In the genomic region with DNA sequence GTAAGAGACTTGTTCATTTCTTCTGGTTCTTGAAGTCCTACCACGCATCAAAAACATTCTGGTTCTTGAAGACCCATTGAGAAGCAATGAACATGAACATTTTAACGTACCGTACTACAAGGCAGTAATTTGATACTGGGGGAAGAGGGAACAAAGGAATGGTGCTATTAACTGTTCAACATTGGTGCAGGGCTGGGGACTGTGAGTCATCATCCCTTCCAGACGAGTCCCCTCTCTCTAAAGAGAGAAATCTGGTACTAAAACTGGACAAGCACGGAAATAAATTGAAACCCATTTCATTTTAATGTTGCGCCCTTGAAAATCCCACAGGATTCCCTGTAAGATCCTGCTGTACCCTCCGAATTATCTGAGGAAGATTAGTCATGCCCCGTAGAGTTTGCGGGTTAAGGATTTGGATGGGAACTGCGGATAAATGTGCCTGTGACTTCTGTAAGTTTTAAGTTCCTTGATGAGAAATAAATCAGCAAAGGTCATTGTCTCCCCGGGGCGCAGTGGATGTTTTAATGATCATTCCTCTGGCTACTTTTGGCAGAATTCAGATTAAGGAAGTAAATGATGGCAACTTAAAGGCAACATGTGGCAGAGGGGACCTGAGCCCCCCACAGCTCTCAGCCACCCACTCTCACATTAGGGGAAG, we compare ENCODE assay signal across 17 cellular contexts.
DNase-seq lines count a peak whose midpoint lies in the region; ATAC-seq, FAIRE-seq and TF ChIP-seq lines count a peak whose summit lies in the region.
"Had no signal": no experiment of that assay in that cellular context is flagged by ENCODE, and none has a peak within 500 bp of the region (broad histone marks: within the 10 kb centered on the region; RNA-seq: fewer than 3 reads in every experiment).

No MANE protein-coding gene starts in this region.

- TF ChIP-seq POLR2A in breast epithelium (IDR thresholded peaks at IDR 0.05) = no peak

- no TSS peak for BruUV-seq in MCF 10A (replicated peaks; lab: Mats Ljungman, UMichigan)

- no peaks in the 10 kb centered on the region for H3K9me3 Mint-ChIP-seq in MCF 10A (ENCODE audit: unreplicated experiment)
- no peaks in the 10 kb centered on the region for H3K9me3 Mint-ChIP-seq in CD8-positive, alpha-beta T cell
- H3K9me3 Mint-ChIP-seq: mesothelial cell of epicardium had no signal

- no peaks in the 10 kb centered on the region for H3K36me3 ChIP-seq in breast epithelium
- no peaks in the 10 kb centered on the region for H3K36me3 ChIP-seq in CD8-positive, alpha-beta T cell (ENCODE audit: insufficient read depth, low read length)
- no peaks in the 10 kb centered on the region for H3K36me3 ChIP-seq in effector memory CD4-positive, alpha-beta T cell (ENCODE audit: control insufficient read depth, insufficient read depth, low read length)
- H3K36me3 ChIP-seq: ascending aorta had no signal

- POLR2A ChIA-PET in MCF 10A (lab: Yijun Ruan, JAX) = no interaction called here
- POLR2A ChIA-PET in CD8-positive, alpha-beta T cell (lab: Charles Lee) = no interaction called here

- H3K27me3 ChIP-seq in breast epithelium = no peaks in the 10 kb centered on the region
- H3K27me3 ChIP-seq in CD8-positive, alpha-beta T cell (ENCODE audit: insufficient read depth, low read length) = no peaks in the 10 kb centered on the region
- no peaks in the 10 kb centered on the region for H3K27me3 ChIP-seq in effector memory CD4-positive, alpha-beta T cell (replicated peaks; ENCODE audit: control insufficient read depth, insufficient read depth, low read length, poor library complexity, severe bottlenecking)
- H3K27me3 ChIP-seq: ascending aorta had no signal

- H3K9me3 ChIP-seq in breast epithelium = no peaks in the 10 kb centered on the region
- no peaks in the 10 kb centered on the region for H3K9me3 ChIP-seq in CD8-positive, alpha-beta T cell (ENCODE audit: low read length)
- no peaks in the 10 kb centered on the region for H3K9me3 ChIP-seq in effector memory CD4-positive, alpha-beta T cell (ENCODE audit: control insufficient read depth, low read length)
- H3K9me3 ChIP-seq: ascending aorta had no signal

- H3K4me3 ChIP-seq in breast epithelium = no peak overlapping the region
- H3K4me3 ChIP-seq in fibroblast of the aortic adventitia (ENCODE audit: low read depth, low read length) = no peak overlapping the region
- no peak overlapping the region for H3K4me3 ChIP-seq in CD8-positive, alpha-beta T cell (ENCODE audit: low read depth, low read length)
- no peak overlapping the region for H3K4me3 ChIP-seq in effector memory CD4-positive, alpha-beta T cell (ENCODE audit: insufficient read depth, low read depth, low read length, poor library complexity, severe bottlenecking)
- H3K4me3 ChIP-seq: ascending aorta had no signal

- no peak overlapping the region for H3K4me3 Mint-ChIP-seq in MCF 10A (ENCODE audit: unreplicated experiment)
- no peak overlapping the region for H3K4me3 Mint-ChIP-seq in CD8-positive, alpha-beta T cell
- H3K4me3 Mint-ChIP-seq: mesothelial cell of epicardium had no signal

- peaks cover 25% of the 10 kb centered on the region for H3K27me3 Mint-ChIP-seq in MCF 10A (ENCODE audit: insufficient read depth, unreplicated experiment)
- peaks cover 25% of the 10 kb centered on the region for H3K27me3 Mint-ChIP-seq in CD8-positive, alpha-beta T cell (ENCODE audit: low read depth)
- H3K27me3 Mint-ChIP-seq: progenitor cell of endocrine pancreas had no signal

- intact Hi-C loops in MCF 10A (cut with micrococcal nuclease) = no loop called here
- intact Hi-C loops in breast epithelium (cut with DNase I; ENCODE audit: low total_unique reads) = loop anchor here (5.0 kb wide), 1 partner anchor 933 kb away; no protein-coding TSS in a partner anchor
- intact Hi-C loops in CD8-positive, alpha-beta T cell (cut with DNase I, micrococcal nuclease) = no loop called here

- CTCF ChIA-PET in MCF 10A (lab: Yijun Ruan, JAX) = no interaction called here
- CTCF ChIA-PET in CD8-positive, alpha-beta T cell (lab: Charles Lee) = no interaction called here

- no peaks in the 10 kb centered on the region for H3K36me3 Mint-ChIP-seq in MCF 10A (ENCODE audit: insufficient read depth, unreplicated experiment)
- H3K36me3 Mint-ChIP-seq in CD8-positive, alpha-beta T cell = no peaks in the 10 kb centered on the region
- H3K36me3 Mint-ChIP-seq: mesothelial cell of epicardium had no signal

- no peak for ATAC-seq in GM21825 (IDR thresholded peaks at IDR 0.05; ENCODE audit: unreplicated experiment)
- ATAC-seq in CD8-positive, alpha-beta T cell = no peak

- DNase-seq in MCF 10A (ENCODE audit: unreplicated experiment) (peak; percentile 38), breast epithelium (ENCODE audit: low spot score in 2 of 2) (no peak), NCI-H69 (lab: John Stamatoyannopoulos, UW) (peak; percentile 84), fibroblast of the aortic adventitia (ENCODE audit: low read depth) (peak; percentile 18), urothelium cell line (ENCODE audit: low spot score) (peak; percentile 55)
- no peak for DNase-seq in CD8-positive, alpha-beta T cell
- DNase-seq in effector memory CD4-positive, alpha-beta T cell = no peak
- DNase-seq: activated T-cell treated with anti-CD3 and anti-CD28 coated beads, Interleukin-2, amount 50 U/mL, for 48 hours; GF-D8; hypothalamus; NCI-H774; stimulated activated CD4-positive, alpha-beta T cell treated with anti-CD3 and anti-CD28 coated beads, Interleukin-2, amount 100 ng/mL, for 48 hours; stimulated activated naive CD4-positive, alpha-beta T cell had no signal

- H3K4me1 Mint-ChIP-seq in MCF 10A (ENCODE audit: insufficient read depth, unreplicated experiment) = peaks cover 5% of the 10 kb centered on the region
- H3K4me1 Mint-ChIP-seq in CD8-positive, alpha-beta T cell (ENCODE audit: low read depth) = no peaks in the 10 kb centered on the region
- H3K4me1 Mint-ChIP-seq: mesothelial cell of epicardium had no signal

- no peaks in the 10 kb centered on the region for H3K4me1 ChIP-seq in breast epithelium
- no peaks in the 10 kb centered on the region for H3K4me1 ChIP-seq in CD8-positive, alpha-beta T cell (ENCODE audit: insufficient read depth, low read length)
- no peaks in the 10 kb centered on the region for H3K4me1 ChIP-seq in effector memory CD4-positive, alpha-beta T cell (ENCODE audit: control insufficient read depth, insufficient read depth, low read length, poor library complexity, severe bottlenecking)
- H3K4me1 ChIP-seq: ascending aorta had no signal

- H3K27ac Mint-ChIP-seq in MCF 10A (ENCODE audit: low read depth, unreplicated experiment) = no peak overlapping the region
- no peak overlapping the region for H3K27ac Mint-ChIP-seq in CD8-positive, alpha-beta T cell
- H3K27ac Mint-ChIP-seq: mesothelial cell of epicardium, progenitor cell of endocrine pancreas had no signal

- FAIRE-seq in urothelium cell line (lab: Jason Lieb, UNC) = no peak

- TF ChIP-seq CTCF in MCF 10A (IDR thresholded peaks at IDR 0.05; ENCODE audit: unreplicated experiment) (no peak), breast epithelium (IDR thresholded peaks at IDR 0.05) (no peak), fibroblast of the aortic adventitia (IDR thresholded peaks at IDR 0.05; ENCODE audit: insufficient read depth, low read length) (no peak)
- no peak for TF ChIP-seq CTCF in CD8-positive, alpha-beta T cell (IDR thresholded peaks at IDR 0.05)

- H3K27ac ChIP-seq in breast epithelium = no peak overlapping the region
- no peak overlapping the region for H3K27ac ChIP-seq in CD8-positive, alpha-beta T cell (ENCODE audit: low read depth, low read length)
- H3K27ac ChIP-seq in effector memory CD4-positive, alpha-beta T cell (ENCODE audit: insufficient read depth, low read length, poor library complexity, severe bottlenecking) = no peak overlapping the region
- H3K27ac ChIP-seq: ascending aorta had no signal

Comparison
In these comparisons a context has a peak if more than half of its experiments do, and no peak if none do; other contexts are left out.
1. DNase-seq: peak in MCF 10A (single experiment), NCI-H69 (single experiment), fibroblast of the aortic adventitia (single experiment) and urothelium cell line (single experiment); none in breast epithelium (0 of 2), CD8-positive, alpha-beta T cell (0 of 7) and effector memory CD4-positive, alpha-beta T cell (0 of 3).